ENCODE assay signal across 16 cellular contexts in genomic region chr3:118968640-118969039, GRCh38.
DNase-seq lines count a peak whose midpoint lies in the region; ATAC-seq, FAIRE-seq and TF ChIP-seq lines count a peak whose summit lies in the region.
"Had no signal": no experiment of that assay in that cellular context is flagged by ENCODE, and none has a peak within 500 bp of the region (broad histone marks: within the 10 kb centered on the region; RNA-seq: fewer than 3 reads in every experiment).

No MANE protein-coding gene starts in this region.

- H4K20me1 ChIP-seq in Karpas-422 (ENCODE audit: insufficient read depth, low read depth, low read length) (no peaks in the 10 kb centered on the region), HepG2 (ENCODE audit: insufficient read depth, low read length) (no peaks in the 10 kb centered on the region)

- TF ChIP-seq CTCF in HepG2 (CRISPR knock-in tag; IDR thresholded peaks at IDR 0.05), result no peak

- no peak for TF ChIP-seq EP300 in HepG2 (IDR thresholded peaks at IDR 0.05; ENCODE audit: low read depth in 2 of 2, low read length in 2 of 2)
- no peak for TF ChIP-seq EP300 in HepG2 (CRISPR knock-in tag; IDR thresholded peaks at IDR 0.05; ENCODE audit: borderline replicate concordance)

- TF ChIP-seq RAD21 in HepG2 (CRISPR knock-in tag; IDR thresholded peaks at IDR 0.05), result no peak

- in situ Hi-C loops in HepG2 (cut with HindIII; ENCODE audit: extremely low pct_ligation_motif_present, low pct_unique_long_range_greater_than_20kb), result no loop called here

- H3K27me3 ChIP-seq in Karpas-422 (ENCODE audit: low read length), result no peaks in the 10 kb centered on the region
- H3K27me3 ChIP-seq in HepG2 (ENCODE audit: control insufficient read depth in 1 of 2, insufficient read depth in 2 of 2, low read length in 2 of 2), result no peaks in the 10 kb centered on the region; a peak in 1 of 5 replicates

- no TSS peak for BruUV-seq in HepG2 (replicated peaks; lab: Mats Ljungman, UMichigan)

- H3K4me2 ChIP-seq in Karpas-422 (ENCODE audit: low read depth, low read length, poor library complexity, severe bottlenecking) (peak overlapping the region; percentile 20), HepG2 (ENCODE audit: low read depth, low read length) (no peak overlapping the region)
- H3K4me2 ChIP-seq: A549 had no signal

- H3K9me2 ChIP-seq in Karpas-422 (replicated peaks; ENCODE audit: insufficient read depth, low read length), result no peaks in the 10 kb centered on the region

- H3K79me2 ChIP-seq in Karpas-422 (ENCODE audit: low read length), result no peaks in the 10 kb centered on the region
- no peaks in the 10 kb centered on the region for H3K79me2 ChIP-seq in HepG2 (ENCODE audit: insufficient read depth, low read length)

- POLR2A ChIA-PET in HepG2 (lab: Yijun Ruan, JAX), result no interaction called here

- H3K9ac ChIP-seq in Karpas-422 (ENCODE audit: low read length) (no peak overlapping the region), HepG2 (ENCODE audit: insufficient read depth, low read depth, low read length) (no peak overlapping the region)

- intact Hi-C loops in HepG2 (cut with micrococcal nuclease; ENCODE audit: unreplicated experiment), result no loop called here

- H3K36me3 ChIP-seq in Karpas-422 (ENCODE audit: insufficient read depth, low read length) (no peaks in the 10 kb centered on the region), HepG2 (replicated peaks in 1 of 2; ENCODE audit: control insufficient read depth in 1 of 2, insufficient read depth in 2 of 2, low read length in 2 of 2) (no peaks in the 10 kb centered on the region)
- H3K36me3 ChIP-seq: BE2C had no signal

- 0% methylated on average over 2 of the region's 2 CpGs for WGBS in HepG2 (ENCODE audit: low lambda C conversion rate)

- FAIRE-seq in islet of Langerhans (lab: Jason Lieb, UNC) (peak; percentile 33), HepG2 (lab: Jason Lieb, UNC) (no peak)
- FAIRE-seq: A549, GM12878, GM18507 had no signal

- no peak for TF ChIP-seq POLR2A in HepG2 (IDR thresholded peaks at IDR 0.05; ENCODE audit: insufficient read depth in 1 of 2, low read depth in 2 of 2, low read length in 2 of 2)

- H2AFZ ChIP-seq in Karpas-422 (ENCODE audit: low read length) (no peak overlapping the region), HepG2 (ENCODE audit: low read length) (no peak overlapping the region)

- ATAC-seq in HepG2, result no peak
- ATAC-seq: A549, GM12878 had no signal

- no peaks in the 10 kb centered on the region for H3K9me3 ChIP-seq in Karpas-422 (ENCODE audit: low read length)
- no peaks in the 10 kb centered on the region for H3K9me3 ChIP-seq in HepG2 (ENCODE audit: low read length)
- H3K9me3 ChIP-seq: A549, BE2C had no signal

- H3K27ac ChIP-seq in Karpas-422 (ENCODE audit: low read length) (no peak overlapping the region), caudate nucleus (ENCODE audit: low read depth, low read length) (peak overlapping the region; percentile 80), HepG2 (ENCODE audit: extremely low read length, insufficient read depth, low read length) (no peak overlapping the region)
- H3K27ac ChIP-seq: A549, C4-2B had no signal

- H3K4me3 ChIP-seq in Karpas-422 (ENCODE audit: low read length), result no peak overlapping the region
- H3K4me3 ChIP-seq in HepG2 (replicated peaks in 1 of 3; ENCODE audit: insufficient read depth in 1 of 3, low read depth in 2 of 3, low read length in 3 of 3), result no peak overlapping the region
- H3K4me3 ChIP-seq: A549, GM12878 had no signal

- H3K4me1 ChIP-seq in Karpas-422 (ENCODE audit: low read length), result peaks cover 10% of the 10 kb centered on the region
- H3K4me1 ChIP-seq in HepG2 (ENCODE audit: insufficient read depth, low read length), result no peaks in the 10 kb centered on the region
- H3K4me1 ChIP-seq: A549, BE2C had no signal

- CTCF ChIA-PET in HepG2 (lab: Yijun Ruan, JAX; ENCODE audit: low intra/inter-chr PET ratio, low total read pairs), result no interaction called here

- no peak for DNase-seq in Karpas-422
- peak in 5 of 61 donors; percentile 23 to 83 (median 61) for DNase-seq in caudate nucleus (lab: John Stamatoyannopoulos, UW)
- peak; percentile 76 for DNase-seq in putamen (ENCODE audit: low spot score)
- DNase-seq in HepG2 (ENCODE audit: low spot score), result no peak
- no peak for DNase-seq in dedifferentiated amniotic fluid mesenchymal stem cell (ENCODE audit: extremely low spot score)
- DNase-seq in RKO (ENCODE audit: low spot score), result no peak
- DNase-seq: BE2C; CD4-positive, alpha-beta memory T cell; DMS79; GOT3; H9 had no signal

TF ChIP-seq in HepG2, 621 proteins besides CTCF, POLR2A, EP300 and RAD21:
- TF ChIP-seq SMAD3 (CRISPR knock-in tag; IDR thresholded peaks at IDR 0.05) (no peak), GFI1 (CRISPR knock-in tag; IDR thresholded peaks at IDR 0.05; ENCODE audit: borderline replicate concordance) (no peak), SIX1 (CRISPR knock-in tag; IDR thresholded peaks at IDR 0.05; ENCODE audit: borderline replicate concordance) (no peak), KAT8 (CRISPR knock-in tag; IDR thresholded peaks at IDR 0.05) (no peak), BORCS8-MEF2B (CRISPR knock-in tag; IDR thresholded peaks at IDR 0.05) (no peak), AHDC1 (CRISPR knock-in tag; IDR thresholded peaks at IDR 0.05; ENCODE audit: borderline replicate concordance) (no peak), PITX1 (CRISPR knock-in tag; IDR thresholded peaks at IDR 0.05) (no peak), GMEB1 (CRISPR knock-in tag; IDR thresholded peaks at IDR 0.05; ENCODE audit: borderline replicate concordance) (no peak), ZNF362 (CRISPR knock-in tag; IDR thresholded peaks at IDR 0.05; ENCODE audit: borderline replicate concordance) (no peak), SAFB2 (CRISPR knock-in tag; IDR thresholded peaks at IDR 0.05; ENCODE audit: borderline replicate concordance, low read depth) (no peak), GATA4 (IDR thresholded peaks at IDR 0.05; ENCODE audit: borderline replicate concordance, low read depth) (no peak)
